In the genomic region with DNA sequence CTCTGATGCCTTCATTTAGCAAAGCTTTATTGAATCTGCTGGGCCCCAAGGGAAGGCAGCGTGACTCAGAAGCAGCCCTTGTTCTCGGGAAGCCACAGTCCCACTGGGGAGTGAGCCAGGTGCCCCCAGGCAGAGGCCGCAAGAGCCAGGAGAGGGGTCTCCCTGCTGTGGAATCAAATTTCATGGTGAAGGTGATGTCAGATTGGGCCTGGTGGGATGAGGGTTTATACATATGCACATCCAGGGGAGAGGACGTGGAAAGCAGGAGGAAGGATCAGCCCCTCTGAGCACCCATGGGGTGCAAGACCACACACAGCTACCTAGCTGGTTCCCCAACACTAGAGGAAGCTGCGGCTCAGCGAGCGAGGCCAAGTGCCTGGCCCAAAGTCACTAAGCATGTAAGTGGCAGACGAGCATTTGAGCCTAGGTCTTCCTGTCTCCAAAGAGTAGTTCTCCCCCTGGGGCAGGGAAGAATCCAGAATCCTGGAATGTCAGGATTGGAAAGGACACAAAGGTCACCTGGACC, we compare ENCODE assay signal across 10 cellular contexts. TPM values are rescaled to one million over a fixed set of nuclear protein-coding genes. Genes with fewer than 3 reads are reported as not detected.
DNase-seq lines count a peak whose midpoint lies in the region; ATAC-seq, FAIRE-seq and TF ChIP-seq lines count a peak whose summit lies in the region.
"Had no signal": no experiment of that assay in that cellular context is flagged by ENCODE, and none has a peak within 500 bp of the region (broad histone marks: within the 10 kb centered on the region; RNA-seq: fewer than 3 reads in every experiment).

No MANE protein-coding gene starts in this region.

- H3K27me3 ChIP-seq in small intestine (ENCODE audit: control insufficient read depth in 2 of 2, insufficient read depth in 2 of 2, low read length in 2 of 2): peaks cover 3 to 4% of the 10 kb centered on the region in 2 donors
- H3K27me3 ChIP-seq: upper lobe of right lung had no signal

- peak; percentile 45 for ATAC-seq in GM18907 (IDR thresholded peaks at IDR 0.05; ENCODE audit: unreplicated experiment)
- no peak for ATAC-seq in HG03175 (IDR thresholded peaks at IDR 0.05; ENCODE audit: unreplicated experiment)
- ATAC-seq in GM18861 (IDR thresholded peaks at IDR 0.05; ENCODE audit: unreplicated experiment): no peak
- ATAC-seq in GM18873 (IDR thresholded peaks at IDR 0.05; ENCODE audit: low FRiP score, unreplicated experiment): no peak
- ATAC-seq: upper lobe of right lung had no signal

- no peak overlapping the region for H3K4me3 ChIP-seq in epithelial cell of esophagus (ENCODE audit: low read length)
- no peak overlapping the region for H3K4me3 ChIP-seq in small intestine (ENCODE audit: low read depth in 1 of 2, low read length in 2 of 2)

- DNase-seq in NCI-H2171 treated with DMSO at 0.1 percent for 48 hours (lab: John Stamatoyannopoulos, UW) (peak; percentile 72), epithelial cell of esophagus (ENCODE audit: low read depth) (peak; percentile 47), small intestine (peak; percentile 9), endothelial cell (ENCODE audit: low spot score) (no peak)
- DNase-seq: upper lobe of right lung had no signal

- no peaks in the 10 kb centered on the region for H3K9me3 Mint-ChIP-seq in endothelial cell (ENCODE audit: unreplicated experiment)

- H3K4me3 Mint-ChIP-seq in endothelial cell (ENCODE audit: unreplicated experiment): no peak overlapping the region

- H3K36me3 ChIP-seq in small intestine (ENCODE audit: control insufficient read depth in 2 of 2, insufficient read depth in 2 of 2, low read length in 2 of 2): no peaks in the 10 kb centered on the region
- H3K36me3 ChIP-seq: upper lobe of right lung had no signal

- H3K36me3 Mint-ChIP-seq in endothelial cell (ENCODE audit: low read depth, unreplicated experiment): no peaks in the 10 kb centered on the region

- no peak overlapping the region for H3K27ac Mint-ChIP-seq in endothelial cell (ENCODE audit: unreplicated experiment)

- no peaks in the 10 kb centered on the region for H3K4me1 ChIP-seq in small intestine (ENCODE audit: control insufficient read depth in 2 of 2, insufficient read depth in 1 of 2, low read depth in 1 of 2, low read length in 1 of 2)

- no peak for FAIRE-seq in small intestine (lab: Jason Lieb, UNC)

- H3K4me1 Mint-ChIP-seq in endothelial cell (ENCODE audit: unreplicated experiment): peaks cover 7% of the 10 kb centered on the region

- WGBS in small intestine, 3 donors: 60 to 80% (median 64%) methylated on average over 8 of the region's 8 CpGs

- TF ChIP-seq CTCF in epithelial cell of esophagus (IDR thresholded peaks at IDR 0.05; ENCODE audit: insufficient read depth, low read depth, low read length, missing control alignments) (no peak), endothelial cell (IDR thresholded peaks at IDR 0.05; ENCODE audit: unreplicated experiment) (no peak)

- H3K27me3 Mint-ChIP-seq in endothelial cell (ENCODE audit: unreplicated experiment): peaks cover 2% of the 10 kb centered on the region

- H3K27ac ChIP-seq in small intestine (ENCODE audit: low read depth in 1 of 2, low read length in 1 of 2): no peak overlapping the region
- H3K27ac ChIP-seq: KMS-11, upper lobe of right lung had no signal

- H3K9me3 ChIP-seq in small intestine (ENCODE audit: control insufficient read depth, low read depth): no peaks in the 10 kb centered on the region
- H3K9me3 ChIP-seq: upper lobe of right lung had no signal

RNA-seq across cellular contexts. Expression of a gene that starts 2.0 kb away (rescaled TPM):
- polyA plus RNA-seq in small intestine: 10 to 100 TPM in 1 of 3 donors, 1 to 10 TPM in 1, not detected in 1; 1.4 to 10.7 TPM
- 2.9 TPM for total RNA-seq in endothelial cell (ENCODE audit: unreplicated experiment)

RNA-seq across cellular contexts. Expression of a gene that starts 32.3 kb away (rescaled TPM):
- polyA plus RNA-seq in small intestine: 1,000 to 10,000 TPM; 1,757 to 4,298 (median 3,624) TPM
- total RNA-seq in endothelial cell (ENCODE audit: unreplicated experiment): 2,149 TPM

RNA-seq across cellular contexts. Expression of a gene that starts 47.8 kb away (rescaled TPM):
- 10 to 100 TPM; 11.1 to 17.1 (median 17.0) TPM for polyA plus RNA-seq in small intestine
- 24.0 TPM for total RNA-seq in endothelial cell (ENCODE audit: unreplicated experiment)
